37 cellular contexts compared by ENCODE assay signal in genomic region chr1:223617671-223618070, GRCh38. TPM values are rescaled to one million over a fixed set of nuclear protein-coding genes. Genes with fewer than 3 reads are reported as not detected.
"Had no signal": no experiment of that assay in that cellular context is flagged by ENCODE, and none has a peak within 500 bp of the region (broad histone marks: within the 10 kb centered on the region; RNA-seq: fewer than 3 reads in every experiment).

No MANE protein-coding gene starts in this region.

- DNase-seq: activated CD4-positive, alpha-beta memory T cell treated with anti-CD3 and anti-CD28 coated beads for 36 hours; activated CD4-positive, alpha-beta T cell treated with anti-CD3 and anti-CD28 coated beads for 36 hours; activated CD4-positive, alpha-beta T cell treated with anti-CD3 and anti-CD28 coated beads, Interleukin-2, amount 10 ng/mL, durations not matched to agents 24 days and 14 days; activated CD4-positive, CD25-positive, alpha-beta regulatory T cell; activated CD4-positive, CD25-positive, alpha-beta regulatory T cell treated with anti-CD3 and anti-CD28 coated beads, Interleukin-2, amount 50 U/mL, for 72 hours; activated CD8-positive, alpha-beta memory T cell treated with anti-CD3 and anti-CD28 coated beads, Interleukin-2, amount 10 ng/mL, durations not matched to agents 7 days and 5 days; activated CD8-positive, alpha-beta memory T cell treated with anti-CD3 and anti-CD28 coated beads, Interleukin-2, amount 50 U/mL, for 4 hours; activated CD8-positive, alpha-beta T cell treated with anti-CD3 and anti-CD28 coated beads, Interleukin-2, amount 10 ng/mL, durations not matched to agents 7 days and 5 days; activated effector memory CD4-positive, alpha-beta T cell treated with anti-CD3 and anti-CD28 coated beads, Interleukin-2, amount 50 U/mL, for 16 hours; activated naive CD4-positive, alpha-beta T cell treated with anti-CD3 and anti-CD28 coated beads for 36 hours; activated naive CD8-positive, alpha-beta T cell treated with anti-CD3 and anti-CD28 coated beads for 36 hours; activated naive CD8-positive, alpha-beta T cell treated with anti-CD3 and anti-CD28 coated beads, Interleukin-2, amount 50 U/mL, for 24 hours; activated T-cell treated with anti-CD3 and anti-CD28 coated beads, Interleukin-2, amount 50 U/mL, for 1 hour; activated T-cell treated with anti-CD3 and anti-CD28 coated beads, Interleukin-2, amount 50 U/mL, for 48 hours; adrenal gland; amygdala; aorta; body of pancreas; cortex of kidney; effector CD4-positive, alpha-beta T cell; effector memory CD8-positive, alpha-beta T cell; foreskin keratinocyte; gastrocnemius medialis; glutamatergic neuron; heart left ventricle; SW 1271; T-cell; T1000 had no signal

- H3K27ac ChIP-seq: adrenal gland, body of pancreas, foreskin keratinocyte, gastrocnemius medialis, heart left ventricle had no signal

- H3K27me3 Mint-ChIP-seq: activated CD4-positive, alpha-beta memory T cell treated with anti-CD3 and anti-CD28 coated beads for 36 hours; activated CD4-positive, alpha-beta T cell treated with anti-CD3 and anti-CD28 coated beads for 36 hours; activated CD4-positive, alpha-beta T cell treated with anti-CD3 and anti-CD28 coated beads, Interleukin-2, amount 10 ng/mL, durations not matched to agents 24 days and 14 days; activated naive CD4-positive, alpha-beta T cell treated with anti-CD3 and anti-CD28 coated beads, Interleukin-2, amount 50 U/mL, for 24 hours; activated naive CD8-positive, alpha-beta T cell treated with anti-CD3 and anti-CD28 coated beads, Interleukin-2, amount 50 U/mL, for 24 hours; T-cell had no signal

- H3K36me3 ChIP-seq: adrenal gland, gastrocnemius medialis, heart left ventricle had no signal

- H3K9me3 Mint-ChIP-seq: activated CD4-positive, alpha-beta memory T cell treated with anti-CD3 and anti-CD28 coated beads for 36 hours; activated CD4-positive, alpha-beta T cell treated with anti-CD3 and anti-CD28 coated beads, Interleukin-2, amount 10 ng/mL, durations not matched to agents 24 days and 14 days; activated naive CD4-positive, alpha-beta T cell treated with anti-CD3 and anti-CD28 coated beads for 36 hours; activated naive CD4-positive, alpha-beta T cell treated with anti-CD3 and anti-CD28 coated beads, Interleukin-2, amount 50 U/mL, for 24 hours; activated naive CD8-positive, alpha-beta T cell treated with anti-CD3 and anti-CD28 coated beads for 36 hours; activated naive CD8-positive, alpha-beta T cell treated with anti-CD3 and anti-CD28 coated beads, Interleukin-2, amount 50 U/mL, for 24 hours; activated T-helper 1 cell treated with anti-CD3 and anti-CD28 coated beads, Interleukin-12 subunit alpha, Interleukin-12 subunit beta, Interleukin-2, Interleukin-4 antibody, amounts not matched to agents 30 ng/mL and 10 ng/mL and 1 ng/mL, durations not matched to agents 14 hours and 24 hours and 36 hours; activated T-helper 2 cell treated with anti-CD3 and anti-CD28 coated beads, Interferon-gamma antibody, Interleukin-2, Interleukin-4, amounts not matched to agents 10 μg/mL and 5 μg/mL and 100 μg/mL, durations not matched to agents 14 hours and 24 hours and 36 hours; effector memory CD8-positive, alpha-beta T cell; T-cell; T-helper 1 cell treated with Interleukin-12 subunit alpha and Interleukin-12 subunit beta and Interleukin-4 antibody, amounts not matched to agents 30 μg/mL and 1 μg/mL, for 36 hours; T-helper 2 cell treated with Interferon-gamma antibody and Interleukin-4, amounts not matched to agents 5 μg/mL and 100 μg/mL, for 36 hours had no signal

- H3K4me1 ChIP-seq: foreskin keratinocyte, gastrocnemius medialis had no signal

- H3K36me3 Mint-ChIP-seq: activated CD4-positive, alpha-beta memory T cell treated with anti-CD3 and anti-CD28 coated beads for 36 hours; activated CD8-positive, alpha-beta memory T cell treated with anti-CD3 and anti-CD28 coated beads, Interleukin-2, amount 10 ng/mL, durations not matched to agents 7 days and 5 days; activated naive CD4-positive, alpha-beta T cell treated with anti-CD3 and anti-CD28 coated beads, Interleukin-2, amount 50 U/mL, for 24 hours; activated naive CD8-positive, alpha-beta T cell treated with anti-CD3 and anti-CD28 coated beads for 36 hours; T-cell had no signal

- H3K4me3 ChIP-seq: adrenal gland, body of pancreas, gastrocnemius medialis, heart left ventricle had no signal

- H3K9me3 ChIP-seq: adrenal gland, body of pancreas, gastrocnemius medialis, heart left ventricle had no signal

- H3K27me3 ChIP-seq: adrenal gland, body of pancreas, foreskin keratinocyte, gastrocnemius medialis, heart left ventricle had no signal

- H3K4me1 Mint-ChIP-seq: activated CD4-positive, alpha-beta T cell treated with anti-CD3 and anti-CD28 coated beads for 36 hours; activated CD4-positive, alpha-beta T cell treated with anti-CD3 and anti-CD28 coated beads, Interleukin-2, amount 10 ng/mL, durations not matched to agents 24 days and 14 days; activated naive CD4-positive, alpha-beta T cell treated with anti-CD3 and anti-CD28 coated beads, Interleukin-2, amount 50 U/mL, for 24 hours; activated naive CD8-positive, alpha-beta T cell treated with anti-CD3 and anti-CD28 coated beads for 36 hours; activated naive CD8-positive, alpha-beta T cell treated with anti-CD3 and anti-CD28 coated beads, Interleukin-2, amount 50 U/mL, for 24 hours; T-cell had no signal

- ATAC-seq: activated CD4-positive, alpha-beta T cell treated with anti-CD3 and anti-CD28 coated beads for 36 hours; activated CD8-positive, alpha-beta memory T cell treated with anti-CD3 and anti-CD28 coated beads, Interleukin-2, amount 10 ng/mL, durations not matched to agents 7 days and 5 days; activated CD8-positive, alpha-beta T cell treated with anti-CD3 and anti-CD28 coated beads, Interleukin-2, amount 10 ng/mL, durations not matched to agents 7 days and 5 days; activated naive CD8-positive, alpha-beta T cell treated with anti-CD3 and anti-CD28 coated beads, Interleukin-2, amount 50 U/mL, for 24 hours; body of pancreas; effector memory CD8-positive, alpha-beta T cell; esophagus mucosa; foreskin keratinocyte; gastrocnemius medialis; heart left ventricle; T-cell had no signal

- H3K27ac Mint-ChIP-seq: activated CD4-positive, alpha-beta memory T cell treated with anti-CD3 and anti-CD28 coated beads for 36 hours; activated CD4-positive, alpha-beta T cell treated with anti-CD3 and anti-CD28 coated beads for 36 hours; activated CD4-positive, alpha-beta T cell treated with anti-CD3 and anti-CD28 coated beads, Interleukin-2, amount 10 ng/mL, durations not matched to agents 24 days and 14 days; activated CD8-positive, alpha-beta memory T cell treated with anti-CD3 and anti-CD28 coated beads, Interleukin-2, amount 10 ng/mL, durations not matched to agents 7 days and 5 days; activated CD8-positive, alpha-beta T cell treated with anti-CD3 and anti-CD28 coated beads, Interleukin-2, amount 10 ng/mL, durations not matched to agents 7 days and 5 days; activated naive CD4-positive, alpha-beta T cell treated with anti-CD3 and anti-CD28 coated beads for 36 hours; activated naive CD4-positive, alpha-beta T cell treated with anti-CD3 and anti-CD28 coated beads, Interleukin-2, amount 50 U/mL, for 24 hours; activated naive CD8-positive, alpha-beta T cell treated with anti-CD3 and anti-CD28 coated beads for 36 hours; activated naive CD8-positive, alpha-beta T cell treated with anti-CD3 and anti-CD28 coated beads, Interleukin-2, amount 50 U/mL, for 24 hours; activated T-helper 1 cell treated with anti-CD3 and anti-CD28 coated beads, Interleukin-12 subunit alpha, Interleukin-12 subunit beta, Interleukin-2, Interleukin-4 antibody, amounts not matched to agents 30 ng/mL and 10 ng/mL and 1 ng/mL, durations not matched to agents 14 hours and 24 hours and 36 hours; activated T-helper 2 cell treated with anti-CD3 and anti-CD28 coated beads, Interferon-gamma antibody, Interleukin-2, Interleukin-4, amounts not matched to agents 10 μg/mL and 5 μg/mL and 100 μg/mL, durations not matched to agents 14 hours and 24 hours and 36 hours; effector memory CD8-positive, alpha-beta T cell; T-cell; T-helper 1 cell treated with Interleukin-12 subunit alpha and Interleukin-12 subunit beta and Interleukin-4 antibody, amounts not matched to agents 30 μg/mL and 1 μg/mL, for 36 hours; T-helper 2 cell treated with Interferon-gamma antibody and Interleukin-4, amounts not matched to agents 5 μg/mL and 100 μg/mL, for 36 hours had no signal

- H3K4me3 Mint-ChIP-seq: activated CD4-positive, alpha-beta memory T cell treated with anti-CD3 and anti-CD28 coated beads for 36 hours; activated CD4-positive, alpha-beta T cell treated with anti-CD3 and anti-CD28 coated beads for 36 hours; activated CD4-positive, alpha-beta T cell treated with anti-CD3 and anti-CD28 coated beads, Interleukin-2, amount 10 ng/mL, durations not matched to agents 24 days and 14 days; activated CD8-positive, alpha-beta memory T cell treated with anti-CD3 and anti-CD28 coated beads, Interleukin-2, amount 10 ng/mL, durations not matched to agents 7 days and 5 days; activated CD8-positive, alpha-beta T cell treated with anti-CD3 and anti-CD28 coated beads, Interleukin-2, amount 10 ng/mL, durations not matched to agents 7 days and 5 days; activated naive CD4-positive, alpha-beta T cell treated with anti-CD3 and anti-CD28 coated beads for 36 hours; activated naive CD4-positive, alpha-beta T cell treated with anti-CD3 and anti-CD28 coated beads, Interleukin-2, amount 50 U/mL, for 24 hours; activated naive CD8-positive, alpha-beta T cell treated with anti-CD3 and anti-CD28 coated beads for 36 hours; activated naive CD8-positive, alpha-beta T cell treated with anti-CD3 and anti-CD28 coated beads, Interleukin-2, amount 50 U/mL, for 24 hours; activated T-helper 1 cell treated with anti-CD3 and anti-CD28 coated beads, Interleukin-12 subunit alpha, Interleukin-12 subunit beta, Interleukin-2, Interleukin-4 antibody, amounts not matched to agents 30 ng/mL and 10 ng/mL and 1 ng/mL, durations not matched to agents 14 hours and 24 hours and 36 hours; effector memory CD8-positive, alpha-beta T cell; T-cell; T-helper 1 cell treated with Interleukin-12 subunit alpha and Interleukin-12 subunit beta and Interleukin-4 antibody, amounts not matched to agents 30 μg/mL and 1 μg/mL, for 36 hours; T-helper 2 cell treated with Interferon-gamma antibody and Interleukin-4, amounts not matched to agents 5 μg/mL and 100 μg/mL, for 36 hours had no signal

RNA-seq across cellular contexts. Expression of gene CAPN8, which starts 47.8 kb away (rescaled TPM):
- total RNA-seq: activated CD4-positive, alpha-beta memory T cell treated with anti-CD3 and anti-CD28 coated beads for 36 hours; activated CD4-positive, alpha-beta T cell treated with anti-CD3 and anti-CD28 coated beads for 36 hours; activated CD4-positive, alpha-beta T cell treated with anti-CD3 and anti-CD28 coated beads, Interleukin-2, amount 10 ng/mL, durations not matched to agents 24 days and 14 days; activated CD8-positive, alpha-beta memory T cell treated with anti-CD3 and anti-CD28 coated beads for 36 hours; activated CD8-positive, alpha-beta memory T cell treated with anti-CD3 and anti-CD28 coated beads, Interleukin-2, amount 10 ng/mL, durations not matched to agents 7 days and 5 days; activated naive CD4-positive, alpha-beta T cell treated with anti-CD3 and anti-CD28 coated beads for 36 hours; activated naive CD8-positive, alpha-beta T cell treated with anti-CD3 and anti-CD28 coated beads for 36 hours; activated T-helper 1 cell treated with anti-CD3 and anti-CD28 coated beads, Interleukin-12 subunit alpha, Interleukin-12 subunit beta, Interleukin-2, Interleukin-4 antibody, amounts not matched to agents 30 ng/mL and 10 ng/mL and 1 ng/mL, durations not matched to agents 14 hours and 24 hours and 36 hours; activated T-helper 2 cell treated with anti-CD3 and anti-CD28 coated beads, Interferon-gamma antibody, Interleukin-2, Interleukin-4, amounts not matched to agents 10 μg/mL and 5 μg/mL and 100 μg/mL, durations not matched to agents 14 hours and 24 hours and 36 hours; chondrocyte; epithelial cell of proximal tubule; heart left ventricle had no signal
